8 cellular contexts compared by ENCODE assay signal in the genomic region with DNA sequence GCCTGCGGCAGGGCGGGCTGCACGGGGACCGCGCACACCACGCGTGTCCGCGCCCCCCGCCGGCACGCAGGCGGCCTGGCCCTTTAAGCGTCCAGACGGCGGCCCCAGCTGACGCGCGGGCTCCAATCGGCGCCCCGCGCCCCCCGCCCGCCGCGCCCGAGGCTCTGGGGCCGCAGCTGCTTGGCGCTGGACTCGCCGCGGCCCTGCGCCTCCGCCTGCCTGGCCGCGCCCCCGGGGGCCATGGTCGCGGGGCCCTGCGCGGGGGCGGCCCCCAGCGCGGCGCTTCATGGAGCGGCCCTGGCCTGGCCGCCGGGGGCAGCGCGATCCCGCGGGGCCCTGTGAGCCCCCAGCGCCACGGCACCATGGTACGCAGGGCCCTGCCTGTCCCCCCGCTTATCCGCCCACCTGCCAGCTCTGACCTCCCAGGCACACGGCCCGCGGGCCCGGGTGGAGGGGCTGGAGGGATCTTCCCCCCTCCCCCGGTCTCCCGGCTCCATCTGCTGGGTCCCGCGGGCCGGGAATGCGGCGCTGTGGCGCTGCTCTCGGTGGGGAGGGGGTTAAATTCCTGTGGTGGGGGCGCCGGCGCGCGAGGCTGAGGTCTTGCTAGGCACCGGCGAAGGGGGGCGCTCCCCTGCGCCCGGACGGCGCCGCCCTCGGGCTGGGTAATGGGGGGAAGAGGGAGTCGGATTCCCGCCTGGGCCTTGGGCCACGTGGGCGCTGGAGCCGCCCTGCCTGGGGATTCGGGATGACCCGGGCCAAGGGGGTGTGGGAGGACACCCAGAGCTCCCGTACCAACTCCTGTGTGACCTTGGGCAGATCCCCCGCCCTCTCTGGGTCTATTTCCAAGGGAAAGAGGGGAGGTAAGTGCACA. TPM values are rescaled to one million over a fixed set of nuclear protein-coding genes. Genes with fewer than 3 reads are reported as not detected.
DNase-seq lines count a peak whose midpoint lies in the region; ATAC-seq and TF ChIP-seq lines count a peak whose summit lies in the region.

No MANE protein-coding gene starts in this region.

- POLR2A ChIA-PET in activated CD8-positive, alpha-beta T cell treated with anti-CD3 and anti-CD28 coated beads for 36 hours (lab: Charles Lee) = interaction anchor here (0.6 to 1.1 kb wide), 2 partner anchors 13 to 14 kb away, joined by 3 read pairs; no protein-coding TSS in a partner anchor
- POLR2A ChIA-PET in naive thymus-derived CD4-positive, alpha-beta T cell (lab: Charles Lee) = interaction anchor here (1.4 kb wide), 1 partner anchor 54 kb away, joined by 6 read pairs; a partner anchor contains a TSS

- H3K4me1 Mint-ChIP-seq in activated CD8-positive, alpha-beta T cell treated with anti-CD3 and anti-CD28 coated beads for 36 hours (ENCODE audit: low read depth) = peaks cover 6% of the 10 kb centered on the region
- peaks cover 9 to 21% (median 12%) of the 10 kb centered on the region in 7 donors for H3K4me1 Mint-ChIP-seq in naive thymus-derived CD4-positive, alpha-beta T cell

- peaks cover 5 to 12% of the 10 kb centered on the region in 2 donors for H3K4me1 ChIP-seq in naive thymus-derived CD4-positive, alpha-beta T cell (ENCODE audit: control insufficient read depth in 2 of 2, insufficient read depth in 2 of 2, low read length in 2 of 2)

- no peaks in the 10 kb centered on the region for H3K27me3 ChIP-seq in naive thymus-derived CD4-positive, alpha-beta T cell (ENCODE audit: control insufficient read depth in 2 of 2, insufficient read depth in 2 of 2, low read length in 2 of 2)

- peaks cover 5% of the 10 kb centered on the region for H3K27me3 Mint-ChIP-seq in activated CD8-positive, alpha-beta T cell treated with anti-CD3 and anti-CD28 coated beads for 36 hours
- peaks cover 0 to 4% (median 0%) of the 10 kb centered on the region in 5 donors for H3K27me3 Mint-ChIP-seq in naive thymus-derived CD4-positive, alpha-beta T cell

- no peaks in the 10 kb centered on the region for H3K9me3 Mint-ChIP-seq in activated CD8-positive, alpha-beta T cell treated with anti-CD3 and anti-CD28 coated beads for 36 hours
- no peaks in the 10 kb centered on the region for H3K9me3 Mint-ChIP-seq in naive thymus-derived CD4-positive, alpha-beta T cell

- DNase-seq in D341Med (ENCODE audit: low spot score) (peak; percentile 93), fibroblast of villous mesenchyme (ENCODE audit: low read depth) (peak; percentile 49), mesenteric fat pad (ENCODE audit: low spot score) (no peak)
- DNase-seq in activated CD8-positive, alpha-beta T cell treated with anti-CD3 and anti-CD28 coated beads for 36 hours = no peak
- DNase-seq in naive thymus-derived CD4-positive, alpha-beta T cell = no peak
- no peak for DNase-seq in effector CD4-positive, alpha-beta T cell

- peak overlapping the region; percentile 91 for H3K4me3 ChIP-seq in fibroblast of villous mesenchyme (ENCODE audit: low read depth, low read length)
- H3K4me3 ChIP-seq in naive thymus-derived CD4-positive, alpha-beta T cell (ENCODE audit: low read length) = peak overlapping the region; percentile 47

- H3K9me3 ChIP-seq in naive thymus-derived CD4-positive, alpha-beta T cell (ENCODE audit: control insufficient read depth in 2 of 3, low read length in 3 of 3) = no peaks in the 10 kb centered on the region

- no peaks in the 10 kb centered on the region for H3K36me3 Mint-ChIP-seq in activated CD8-positive, alpha-beta T cell treated with anti-CD3 and anti-CD28 coated beads for 36 hours (ENCODE audit: low read depth)
- no peaks in the 10 kb centered on the region for H3K36me3 Mint-ChIP-seq in naive thymus-derived CD4-positive, alpha-beta T cell

- peaks cover 0 to 5% (median 0%) of the 10 kb centered on the region in 3 experiments for H3K36me3 ChIP-seq in naive thymus-derived CD4-positive, alpha-beta T cell (ENCODE audit: control insufficient read depth in 2 of 3, insufficient read depth in 3 of 3, low read length in 3 of 3)

- intact Hi-C loops in activated CD8-positive, alpha-beta T cell treated with anti-CD3 and anti-CD28 coated beads for 36 hours (cut with micrococcal nuclease) = no loop called here
- intact Hi-C loops in naive thymus-derived CD4-positive, alpha-beta T cell (cut with micrococcal nuclease) = loop anchor here (2.0 to 5.0 kb wide), 3 partner anchors 16 to 152 kb away; a partner anchor contains a TSS

- peak overlapping the region; percentile 31 for H3K27ac ChIP-seq in naive thymus-derived CD4-positive, alpha-beta T cell (ENCODE audit: low read depth, low read length)

- no peak overlapping the region for H3K27ac Mint-ChIP-seq in activated CD8-positive, alpha-beta T cell treated with anti-CD3 and anti-CD28 coated beads for 36 hours
- peak overlapping the region in 1 of 9 donors; percentile 42 for H3K27ac Mint-ChIP-seq in naive thymus-derived CD4-positive, alpha-beta T cell

- no peak for TF ChIP-seq CTCF in activated CD8-positive, alpha-beta T cell treated with anti-CD3 and anti-CD28 coated beads for 36 hours (IDR thresholded peaks at IDR 0.05)
- peak; percentile 8 for TF ChIP-seq CTCF in fibroblast of villous mesenchyme (IDR thresholded peaks at IDR 0.05; ENCODE audit: insufficient read depth, low read depth, low read length)

- CTCF ChIA-PET in activated CD8-positive, alpha-beta T cell treated with anti-CD3 and anti-CD28 coated beads for 36 hours (lab: Charles Lee) = interaction anchor here (1.4 kb wide), 1 partner anchor 91 kb away, joined by 4 read pairs; no protein-coding TSS in a partner anchor
- CTCF ChIA-PET in naive thymus-derived CD4-positive, alpha-beta T cell (lab: Charles Lee) = no interaction called here

- peak overlapping the region; percentile 47 for H3K4me3 Mint-ChIP-seq in activated CD8-positive, alpha-beta T cell treated with anti-CD3 and anti-CD28 coated beads for 36 hours
- H3K4me3 Mint-ChIP-seq in naive thymus-derived CD4-positive, alpha-beta T cell = peak overlapping the region in 9 of 10 donors; percentile 25 to 91 (median 62)

- ATAC-seq in HG03432 (IDR thresholded peaks at IDR 0.05; ENCODE audit: unreplicated experiment) = peak; percentile 26
- peak; percentile 50 for ATAC-seq in activated CD8-positive, alpha-beta T cell treated with anti-CD3 and anti-CD28 coated beads for 36 hours
- ATAC-seq in naive thymus-derived CD4-positive, alpha-beta T cell = peak; percentile 50
- ATAC-seq in GM18519 (IDR thresholded peaks at IDR 0.05; ENCODE audit: low FRiP score, unreplicated experiment) = no peak

RNA-seq across cellular contexts. Expression of a gene that starts 1.1 kb away (rescaled TPM):
- total RNA-seq in activated CD8-positive, alpha-beta T cell treated with anti-CD3 and anti-CD28 coated beads for 36 hours = under 1 TPM; 0.43 to 0.45 TPM
- total RNA-seq in fibroblast of villous mesenchyme (25.4 and 25.9 TPM in 2 replicates), mesenteric fat pad (58.2 TPM)
- 1 to 10 TPM in 4 of 5 experiments, under 1 TPM in 1; 0.38 to 3.8 (median 1.6) TPM for total RNA-seq in naive thymus-derived CD4-positive, alpha-beta T cell
- not detected for polyA plus RNA-seq in naive thymus-derived CD4-positive, alpha-beta T cell

RNA-seq across cellular contexts. Expression of a gene that starts 30.8 kb away (rescaled TPM):
- not detected for total RNA-seq in activated CD8-positive, alpha-beta T cell treated with anti-CD3 and anti-CD28 coated beads for 36 hours
- total RNA-seq in fibroblast of villous mesenchyme = not detected in 2 replicates
- not detected for total RNA-seq in naive thymus-derived CD4-positive, alpha-beta T cell
- polyA plus RNA-seq in naive thymus-derived CD4-positive, alpha-beta T cell = not detected
- not detected for total RNA-seq in mesenteric fat pad

RNA-seq across cellular contexts. Expression of a gene that starts 48.0 kb away (rescaled TPM):
- not detected for total RNA-seq in activated CD8-positive, alpha-beta T cell treated with anti-CD3 and anti-CD28 coated beads for 36 hours
- total RNA-seq in fibroblast of villous mesenchyme = not detected in 2 replicates
- total RNA-seq in naive thymus-derived CD4-positive, alpha-beta T cell = not detected
- not detected for polyA plus RNA-seq in naive thymus-derived CD4-positive, alpha-beta T cell
- total RNA-seq in mesenteric fat pad = 0.48 TPM

RNA-seq across cellular contexts. Expression of a gene that starts 54.1 kb away (rescaled TPM):
- 10 to 100 TPM; 63.4 to 65.9 TPM for total RNA-seq in activated CD8-positive, alpha-beta T cell treated with anti-CD3 and anti-CD28 coated beads for 36 hours
- total RNA-seq in fibroblast of villous mesenchyme (69.6 and 82.9 TPM in 2 replicates), mesenteric fat pad (80.6 TPM)
- total RNA-seq in naive thymus-derived CD4-positive, alpha-beta T cell = 100 to 1,000 TPM; 110 to 275 (median 238) TPM
- polyA plus RNA-seq in naive thymus-derived CD4-positive, alpha-beta T cell = 10 to 100 TPM; 10.9 to 12.0 TPM

Comparison
In these comparisons a context has a peak if more than half of its experiments do, and no peak if none do; other contexts are left out.
1. DNase-seq: peak in D341Med (single experiment) and fibroblast of villous mesenchyme (single experiment); none in activated CD8-positive, alpha-beta T cell treated with anti-CD3 and anti-CD28 coated beads for 36 hours (single experiment), naive thymus-derived CD4-positive, alpha-beta T cell (0 of 9), effector CD4-positive, alpha-beta T cell (single experiment) and mesenteric fat pad (single experiment).